In the genomic region with DNA sequence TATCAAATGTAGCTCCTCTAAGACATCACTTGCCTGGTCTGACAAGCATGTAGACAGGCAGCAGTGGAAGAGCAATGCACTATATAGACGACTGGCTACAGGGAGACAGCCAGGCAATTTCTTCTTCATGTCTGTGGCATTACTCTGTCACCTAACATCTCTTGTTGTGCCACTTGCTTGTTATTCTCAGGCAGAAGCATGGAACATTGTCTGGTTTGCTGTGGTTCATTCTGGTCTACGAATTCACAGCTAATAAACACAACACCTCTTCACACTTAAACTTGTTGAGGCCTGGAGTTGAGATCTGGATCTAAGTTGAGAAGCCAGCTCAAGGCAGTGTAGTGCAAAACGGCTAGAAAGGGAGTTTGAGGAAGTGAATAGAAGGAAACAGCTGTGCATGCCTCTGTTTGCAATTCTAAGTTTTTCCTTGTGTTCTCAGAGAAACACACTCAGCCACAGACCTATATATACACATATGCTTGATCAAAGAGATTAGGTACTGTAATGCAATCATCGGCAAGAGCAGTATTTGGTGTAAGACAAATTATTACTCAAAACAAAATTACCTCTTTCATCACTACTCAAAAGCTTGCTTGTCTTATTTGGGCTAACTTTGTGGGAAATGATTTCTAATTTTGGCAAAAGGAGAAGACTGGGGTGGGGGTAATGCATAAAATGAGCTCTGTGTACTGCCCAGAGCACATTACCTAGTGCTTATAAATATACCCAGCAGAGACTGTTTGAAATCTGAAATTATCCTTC, we compare ENCODE assay signal across 1 cellular context.
TF ChIP-seq lines count a peak whose summit lies in the region.

No MANE protein-coding gene starts in this region.

TF ChIP-seq in WTC11, 78 proteins besides CTCF, POLR2A, EP300 and RAD21 (continued from another document):
- TF ChIP-seq, protein P1, sequence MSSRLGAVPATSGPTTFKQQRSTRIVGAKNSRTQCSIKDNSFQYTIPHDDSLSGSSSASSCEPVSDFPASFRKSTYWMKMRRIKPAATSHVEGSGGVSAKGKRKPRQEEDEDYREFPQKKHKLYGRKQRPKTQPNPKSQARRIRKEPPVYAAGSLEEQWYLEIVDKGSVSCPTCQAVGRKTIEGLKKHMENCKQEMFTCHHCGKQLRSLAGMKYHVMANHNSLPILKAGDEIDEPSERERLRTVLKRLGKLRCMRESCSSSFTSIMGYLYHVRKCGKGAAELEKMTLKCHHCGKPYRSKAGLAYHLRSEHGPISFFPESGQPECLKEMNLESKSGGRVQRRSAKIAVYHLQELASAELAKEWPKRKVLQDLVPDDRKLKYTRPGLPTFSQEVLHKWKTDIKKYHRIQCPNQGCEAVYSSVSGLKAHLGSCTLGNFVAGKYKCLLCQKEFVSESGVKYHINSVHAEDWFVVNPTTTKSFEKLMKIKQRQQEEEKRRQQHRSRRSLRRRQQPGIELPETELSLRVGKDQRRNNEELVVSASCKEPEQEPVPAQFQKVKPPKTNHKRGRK (CRISPR knock-in tag; IDR thresholded peaks at IDR 0.05; ENCODE audit: borderline replicate concordance), result no peak
- TF ChIP-seq RELA (CRISPR knock-in tag; IDR thresholded peaks at IDR 0.05; ENCODE audit: borderline replicate concordance) (no peak), IRF2 (CRISPR knock-in tag; IDR thresholded peaks at IDR 0.05; ENCODE audit: borderline replicate concordance, low read depth) (no peak), SOX15 (CRISPR knock-in tag; IDR thresholded peaks at IDR 0.05) (no peak)
